In genomic region chr16:65598626-65599025, GRCh38 we compare ENCODE assay signal across 16 cellular contexts.
"Had no signal": no experiment of that assay in that cellular context is flagged by ENCODE, and none has a peak within 500 bp of the region (broad histone marks: within the 10 kb centered on the region; RNA-seq: fewer than 3 reads in every experiment).

No MANE protein-coding gene starts in this region.

- DNase-seq: activated CD4-positive, alpha-beta T cell treated with anti-CD3 and anti-CD28 coated beads, Interleukin-2, amount 50 U/mL, for 1 hour; activated CD4-positive, CD25-positive, alpha-beta regulatory T cell treated with anti-CD3 and anti-CD28 coated beads, Interleukin-2, amount 50 U/mL, for 72 hours; activated CD8-positive, alpha-beta memory T cell treated with anti-CD3 and anti-CD28 coated beads, Interleukin-2, amount 50 U/mL, for 4 hours; activated effector memory CD4-positive, alpha-beta T cell treated with Interleukin-2 at 50 U/mL for 16 hours; activated naive CD4-positive, alpha-beta T cell treated with anti-CD3 and anti-CD28 coated beads, Interleukin-2, amount 10 ng/mL, durations not matched to agents 7 days and 5 days; activated T-cell treated with anti-CD3 and anti-CD28 coated beads, Interleukin-2, amount 50 U/mL, for 48 hours; aorta; cerebellar nuclear complex; cortex of kidney; effector CD8-positive, alpha-beta T cell; foreskin fibroblast; mesendoderm; naive thymus-derived CD8-positive, alpha-beta T cell; nucleus accumbens; stimulated activated CD8-positive, alpha-beta memory T cell treated with anti-CD3 and anti-CD28 coated beads, Interleukin-4, amount 100 ng/mL, for 48 hours; stimulated activated naive CD4-positive, alpha-beta T cell had no signal

- ATAC-seq: naive thymus-derived CD8-positive, alpha-beta T cell had no signal
